8 cellular contexts compared by ENCODE assay signal in genomic region chr2:105399207-105399861, GRCh38. TPM values are rescaled to one million over a fixed set of nuclear protein-coding genes. Genes with fewer than 3 reads are reported as not detected.
A peak's percentile ranks its signal among the peaks of the same experiment; 100 is the strongest.
DNase-seq lines count a peak whose midpoint lies in the region; ATAC-seq and TF ChIP-seq lines count a peak whose summit lies in the region.
"Had no signal": no experiment of that assay in that cellular context is flagged by ENCODE, and none has a peak within 500 bp of the region (broad histone marks: within the 10 kb centered on the region; RNA-seq: fewer than 3 reads in every experiment).

No MANE protein-coding gene starts in this region.

- H3K27ac ChIP-seq in adipose tissue (ENCODE audit: low read depth, low read length) = peak overlapping the region; percentile 15
- H3K27ac ChIP-seq in stomach smooth muscle (ENCODE audit: low read length) = peak overlapping the region; percentile 93

- H3K27me3 Mint-ChIP-seq in HFFc6 (ENCODE audit: insufficient read depth) = no peaks in the 10 kb centered on the region
- peaks cover 19% of the 10 kb centered on the region for H3K27me3 Mint-ChIP-seq in activated T-helper 17 cell treated with anti-CD3 and anti-CD28 coated beads, Interleukin-2, amount 50 U/mL, for 72 hours

- ATAC-seq in activated T-helper 17 cell treated with anti-CD3 and anti-CD28 coated beads, Interleukin-2, amount 50 U/mL, for 72 hours (replicated peaks) = no peak

- peaks cover 0 to 2% of the 10 kb centered on the region in 2 donors for H3K27me3 ChIP-seq in stomach smooth muscle (ENCODE audit: control insufficient read depth in 1 of 2, insufficient read depth in 2 of 2, low read length in 2 of 2)

- no peaks in the 10 kb centered on the region for H3K9me3 ChIP-seq in iPS-18c (ENCODE audit: control insufficient read depth, insufficient read depth, low read length)
- H3K9me3 ChIP-seq in stomach smooth muscle (ENCODE audit: control insufficient read depth in 2 of 2, low read length in 2 of 2) = no peaks in the 10 kb centered on the region

- DNase-seq in HFFc6 (no peak), NCI-H1092 treated with DMSO at 0.1 percent for 48 hours (lab: John Stamatoyannopoulos, UW) (no peak)
- no peak for DNase-seq in stimulated activated naive CD4-positive, alpha-beta T cell (lab: John Stamatoyannopoulos, UW)

- peak overlapping the region; percentile 94 for H3K4me3 Mint-ChIP-seq in HFFc6
- H3K4me3 Mint-ChIP-seq in activated T-helper 17 cell treated with anti-CD3 and anti-CD28 coated beads, Interleukin-2, amount 50 U/mL, for 72 hours = no peak overlapping the region

- H3K9ac ChIP-seq in stomach smooth muscle (ENCODE audit: low read length in 2 of 2) = peak overlapping the region; percentile 97 to 98

- H3K4me3 ChIP-seq in iPS-18c (ENCODE audit: insufficient read depth, low read depth, low read length) (peak overlapping the region; percentile 95; the same call in 1 of the 2 replicates), stomach smooth muscle (ENCODE audit: low read length in 2 of 2) (peak overlapping the region in 1 of 2 donors; percentile 96)

- peaks cover 23% of the 10 kb centered on the region for H3K4me1 ChIP-seq in stomach smooth muscle (ENCODE audit: control insufficient read depth, insufficient read depth, low read length)

- peaks cover 2 to 5% of the 10 kb centered on the region in 2 donors for H3K36me3 ChIP-seq in stomach smooth muscle (ENCODE audit: control insufficient read depth in 2 of 2, insufficient read depth in 2 of 2, low read length in 2 of 2)

- TF ChIP-seq CTCF in HFFc6 (IDR thresholded peaks at IDR 0.05) = peak; percentile 35; the same call in 1 of the 2 replicates

- H3K27ac Mint-ChIP-seq in HFFc6 = 0 out of 2 replicates have a peak overlapping the region, but pooled peaks have one; percentile 90
- no peak overlapping the region for H3K27ac Mint-ChIP-seq in activated T-helper 17 cell treated with anti-CD3 and anti-CD28 coated beads, Interleukin-2, amount 50 U/mL, for 72 hours

- peaks cover 49% of the 10 kb centered on the region for H3K4me1 Mint-ChIP-seq in HFFc6 (ENCODE audit: low read depth)
- H3K4me1 Mint-ChIP-seq in activated T-helper 17 cell treated with anti-CD3 and anti-CD28 coated beads, Interleukin-2, amount 50 U/mL, for 72 hours = peaks cover 4% of the 10 kb centered on the region

- peaks cover 3% of the 10 kb centered on the region; the same call in 1 of the 2 replicates for H3K9me3 Mint-ChIP-seq in HFFc6
- no peaks in the 10 kb centered on the region for H3K9me3 Mint-ChIP-seq in activated T-helper 17 cell treated with anti-CD3 and anti-CD28 coated beads, Interleukin-2, amount 50 U/mL, for 72 hours
- H3K9me3 Mint-ChIP-seq: stimulated activated naive CD8-positive, alpha-beta T cell treated with anti-CD3 and anti-CD28 coated beads, Interleukin-15, Interleukin-2, amounts not matched to agents 100 ng/mL and 50 ng/mL, for 24 hours had no signal

- peaks cover 37% of the 10 kb centered on the region for H3K36me3 Mint-ChIP-seq in HFFc6 (ENCODE audit: low read depth)
- no peaks in the 10 kb centered on the region for H3K36me3 Mint-ChIP-seq in activated T-helper 17 cell treated with anti-CD3 and anti-CD28 coated beads, Interleukin-2, amount 50 U/mL, for 72 hours (ENCODE audit: low read depth)

- WGBS in adipose tissue, 3 donors = 41 to 45% (median 43%) methylated on average over 30 to 38 of the region's 38 CpGs

RNA-seq across cellular contexts. Expression of gene FHL2, which starts 0.5 kb away (rescaled TPM):
- total RNA-seq in HFFc6 (2021; fragmentation: NEBNext Ultra II Directional; extraction: Animal tissue kit (Norgen Biotek cat#: 25700)) = 100 to 1,000 TPM; 211 to 281 (median 243) TPM
- polyA plus RNA-seq in adipose tissue = 10 to 100 TPM in 2 of 3 donors, 1 to 10 TPM in 1; 2.5 to 26.7 (median 19.6) TPM
- 1 to 10 TPM; 2.2 to 2.3 TPM for total RNA-seq in activated T-helper 17 cell treated with anti-CD3 and anti-CD28 coated beads, Interleukin-2, amount 50 U/mL, for 72 hours

Comparison
In these comparisons a context has a peak if more than half of its experiments do, and no peak if none do; other contexts are left out.
1. RNA of gene FHL2, which starts 0.5 kb away (total RNA-seq): 211 to 281 TPM in HFFc6; 2.2 to 2.3 TPM in activated T-helper 17 cell treated with anti-CD3 and anti-CD28 coated beads, Interleukin-2, amount 50 U/mL, for 72 hours; every median in the first group is over 10 times any median in the second.